ENCODE assay signal across 9 cellular contexts in genomic region chr2:42164971-42165370, GRCh38.
"Had no signal": no experiment of that assay in that cellular context is flagged by ENCODE, and none has a peak within 500 bp of the region (broad histone marks: within the 10 kb centered on the region; RNA-seq: fewer than 3 reads in every experiment).

No MANE protein-coding gene starts in this region.

- H2AFZ ChIP-seq: GM23248 had no signal

- DNase-seq: GM23248, GOT3, H9, HCEC 1CT, IMR-90, KBM-7 had no signal

- FAIRE-seq: H54 had no signal

- H3K27ac ChIP-seq: GM23248, HL-60, KMS-11 had no signal

- H3K9ac ChIP-seq: GM23248, KMS-11 had no signal

- H3K4me2 ChIP-seq: KMS-11 had no signal

- H3K4me3 ChIP-seq: GM23248 had no signal
